ENCODE assay signal across 8 cellular contexts in the genomic region with DNA sequence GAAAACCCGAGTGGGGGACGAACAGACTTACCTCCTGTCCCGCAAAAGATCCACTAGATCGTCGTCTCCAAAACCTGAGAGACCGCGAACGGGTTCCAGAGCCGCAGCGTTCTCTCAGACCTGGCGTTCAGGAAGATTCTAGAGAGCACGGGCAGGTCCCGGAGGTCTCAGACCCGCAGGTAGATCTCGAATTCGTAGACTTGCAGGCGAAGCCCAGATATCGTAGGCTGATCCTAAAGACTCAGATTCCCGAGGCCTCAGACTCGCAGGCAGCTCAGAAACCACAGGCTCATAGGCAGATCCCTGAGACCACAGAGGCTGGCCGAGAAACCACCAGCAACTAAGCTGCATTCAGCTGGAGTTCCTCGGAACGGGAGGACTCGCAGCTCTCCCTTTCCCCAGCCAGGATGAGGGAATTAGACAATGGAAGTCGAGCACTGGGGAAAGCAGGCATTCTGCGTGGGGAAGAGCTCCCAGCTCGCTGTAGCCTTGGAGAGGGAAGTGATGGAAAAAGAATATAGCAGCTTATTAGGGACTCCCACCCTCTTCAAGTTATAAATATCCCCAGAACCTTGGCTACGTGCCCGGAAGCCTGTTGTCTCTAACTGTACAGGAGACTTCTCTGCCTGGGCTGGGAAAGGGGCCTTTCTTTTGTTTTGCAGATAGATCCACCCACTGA. TPM values are rescaled to one million over a fixed set of nuclear protein-coding genes. Genes with fewer than 3 reads are reported as not detected.
DNase-seq lines count a peak whose midpoint lies in the region; ATAC-seq, FAIRE-seq and TF ChIP-seq lines count a peak whose summit lies in the region.

A gene (minus strand): TSS at position 502 of the 679 bp plus-strand sequence. CDS start 1,831 bp downstream, outside the sequence.

- H3K79me1 ChIP-seq in H9 (ENCODE audit: insufficient read depth, low read depth, low read length, poor library complexity, severe bottlenecking) = no peaks in the 10 kb centered on the region
- no peaks in the 10 kb centered on the region for H3K79me1 ChIP-seq in H1 (ENCODE audit: low read depth, low read length)

- H3K9ac ChIP-seq in H9 (ENCODE audit: extremely low read depth, insufficient read length, low read length) (peak within 1 kb of the TSS; percentile 27), H1 (replicated peaks in 1 of 4; ENCODE audit: extremely low read depth in 1 of 4, low read depth in 3 of 4, low read length in 3 of 4) (peak within 1 kb of the TSS in 2 of 4 experiments; percentile 8 to 56; a peak in 3 of 7 replicates)

- FAIRE-seq in H1 (lab: Jason Lieb, UNC) = no peak

- WGBS in H9 (ENCODE audit: extremely low coverage, insufficient read length, low lambda C conversion rate) = no CpG with 5 or more reads among the region's 29 CpGs
- 39% methylated on average over 27 of the region's 29 CpGs; no CpG with 5 or more reads in 1 of the 2 experiments for WGBS in H1 (ENCODE audit: extremely low coverage in 1 of 2, insufficient coverage in 1 of 2, insufficient read length in 1 of 2, insufficient replicate concordance in 2 of 2, low coverage in 1 of 2, low lambda C conversion rate in 2 of 2, missing lambda C conversion rate in 1 of 2), 2 experiments

- H3K4me2 ChIP-seq in H9 (ENCODE audit: insufficient read depth, insufficient read length, low read length) (peak within 1 kb of the TSS; percentile 81), H1 (ENCODE audit: insufficient read depth in 1 of 2, low read depth in 2 of 2, low read length in 2 of 2) (peak within 1 kb of the TSS; percentile 76 to 96)

- H4K8ac ChIP-seq in H9 (replicated peaks; ENCODE audit: insufficient read length, low read depth, low read length) (no peak within 1 kb of the TSS), H1 (ENCODE audit: extremely low read depth, insufficient read depth, low read length) (no peak within 1 kb of the TSS)

- H3K4me1 ChIP-seq in H9 (ENCODE audit: insufficient read depth, low read length) = no peaks in the 10 kb centered on the region; the same call in 1 of the 2 replicates
- peaks cover 2 to 17% (median 4%) of the 10 kb centered on the region in 4 experiments; a peak in 6 of 7 replicates for H3K4me1 ChIP-seq in H1 (replicated peaks in 1 of 4; ENCODE audit: control insufficient read depth in 3 of 4, insufficient read depth in 4 of 4, low read length in 3 of 4)

- in situ Hi-C loops in ACHN (cut with HindIII; ENCODE audit: low pct_ligation_motif_present, low pct_unique_long_range_greater_than_20kb, low sequenced_read_pairs) = no loop called here

- H3K4ac ChIP-seq in H9 (ENCODE audit: low read depth, low read length) (no peak within 1 kb of the TSS), H1 (replicated peaks; ENCODE audit: insufficient read length, low read depth, low read length) (peak within 1 kb of the TSS; percentile 57)

- no peak for TF ChIP-seq CTCF in H9 (conservative IDR thresholded peaks at IDR 0.05)
- no peak for TF ChIP-seq CTCF in activated CD8-positive, alpha-beta T cell treated with anti-CD3 and anti-CD28 coated beads for 36 hours (IDR thresholded peaks at IDR 0.05)
- TF ChIP-seq CTCF in H1 (IDR thresholded peaks at IDR 0.05; ENCODE audit: control extremely low read depth in 1 of 3, insufficient read depth in 1 of 3, low read depth in 1 of 3, low read length in 3 of 3) = no peak

- H3K27me3 ChIP-seq in H9 (ENCODE audit: insufficient read depth, low read length) (peaks cover 64% of the 10 kb centered on the region), H1 (replicated peaks in 1 of 4; ENCODE audit: control insufficient read depth in 3 of 4, extremely low read depth in 1 of 4, insufficient read depth in 3 of 4, low read length in 3 of 4) (peaks cover 56 to 83% (median 75%) of the 10 kb centered on the region in 4 experiments)

- CTCF ChIA-PET in activated CD8-positive, alpha-beta T cell treated with anti-CD3 and anti-CD28 coated beads for 36 hours (lab: Charles Lee) = no interaction called here
- CTCF ChIA-PET in H1 (lab: Charles Lee; ENCODE audit: partially characterized antibody) = interaction anchor here (1.4 to 3.7 kb wide), 3 partner anchors 18 to 34 kb away, joined by 3 to 19 read pairs (median 11); no protein-coding TSS in a partner anchor

- H3K4me3 Mint-ChIP-seq in H9 = peak within 1 kb of the TSS; percentile 84 to 94
- peak within 1 kb of the TSS; percentile 95 for H3K4me3 Mint-ChIP-seq in activated CD8-positive, alpha-beta T cell treated with anti-CD3 and anti-CD28 coated beads for 36 hours

- H3K18ac ChIP-seq in H9 (ENCODE audit: insufficient read length, low read depth, low read length) (no peak within 1 kb of the TSS), H1 (ENCODE audit: extremely low read depth, low read length) (peak within 1 kb of the TSS; percentile 24; the same call in 1 of the 2 replicates)

- TF ChIP-seq POLR2A in H1 (IDR thresholded peaks at IDR 0.05; ENCODE audit: control extremely low read depth in 1 of 2, low read depth in 2 of 2, low read length in 2 of 2) = no peak

- no peak within 1 kb of the TSS for H2BK5ac ChIP-seq in H9 (ENCODE audit: insufficient read length, low read length)
- peak within 1 kb of the TSS; percentile 81; the same call in 1 of the 2 replicates for H2BK5ac ChIP-seq in H1 (ENCODE audit: low read depth, low read length)

- H3K23ac ChIP-seq in H9 (ENCODE audit: insufficient read length, low read depth, low read length) (no peak within 1 kb of the TSS), H1 (ENCODE audit: insufficient read length) (no peak within 1 kb of the TSS)

- peaks cover 38% of the 10 kb centered on the region for H3K27me3 Mint-ChIP-seq in H9 (ENCODE audit: low read depth)
- no peaks in the 10 kb centered on the region for H3K27me3 Mint-ChIP-seq in activated CD8-positive, alpha-beta T cell treated with anti-CD3 and anti-CD28 coated beads for 36 hours

- ATAC-seq in activated CD8-positive, alpha-beta T cell treated with anti-CD3 and anti-CD28 coated beads for 36 hours = no peak
- ATAC-seq in HG03457 (IDR thresholded peaks at IDR 0.05; ENCODE audit: unreplicated experiment) = no peak

- no peak for TF ChIP-seq EP300 in H1 (IDR thresholded peaks at IDR 0.05; ENCODE audit: borderline replicate concordance in 1 of 2, low read depth in 2 of 2, low read length in 2 of 2)

- no peaks in the 10 kb centered on the region; a peak in 3 of 7 replicates for H3K36me3 Mint-ChIP-seq in H9 (ENCODE audit: insufficient read depth in 1 of 3, low read depth in 3 of 3)
- H3K36me3 Mint-ChIP-seq in activated CD8-positive, alpha-beta T cell treated with anti-CD3 and anti-CD28 coated beads for 36 hours (ENCODE audit: low read depth) = peaks cover 29% of the 10 kb centered on the region

- no peak within 1 kb of the TSS for H2AFZ ChIP-seq in H9 (ENCODE audit: low read length)
- peak within 1 kb of the TSS; percentile 88 for H2AFZ ChIP-seq in H1 (ENCODE audit: low read length)

- peaks cover 30 to 37% of the 10 kb centered on the region in 2 experiments for H3K4me1 Mint-ChIP-seq in H9
- peaks cover 26% of the 10 kb centered on the region for H3K4me1 Mint-ChIP-seq in activated CD8-positive, alpha-beta T cell treated with anti-CD3 and anti-CD28 coated beads for 36 hours (ENCODE audit: low read depth)

- H3K36me3 ChIP-seq in H1 (ENCODE audit: control insufficient read depth in 2 of 4, insufficient read depth in 4 of 4, low read length in 3 of 4) = no peaks in the 10 kb centered on the region

- peak; percentile 70 for DNase-seq in ACHN
- no peak for DNase-seq in H9
- DNase-seq in NCI-H510A (lab: John Stamatoyannopoulos, UW) = peak; percentile 59
- peak; percentile 74 for DNase-seq in activated CD8-positive, alpha-beta T cell treated with anti-CD3 and anti-CD28 coated beads for 36 hours
- no peak for DNase-seq in H1 (ENCODE audit: low read depth in 1 of 2, low spot score in 2 of 2)
- peak; percentile 42 to 91 for DNase-seq in lung microvascular endothelial cell (ENCODE audit: low read depth in 2 of 2)
- peak; percentile 49 for DNase-seq in stimulated activated CD8-positive, alpha-beta memory T cell treated with anti-CD3 and anti-CD28 coated beads, Interleukin-4, amount 100 ng/mL, for 48 hours

- peak within 1 kb of the TSS; percentile 68 to 95 (median 83) for H3K4me3 ChIP-seq in H1 (ENCODE audit: extremely low read depth in 1 of 4, insufficient read depth in 2 of 4, low read depth in 3 of 4, low read length in 4 of 4)

- no peak within 1 kb of the TSS for H4K91ac ChIP-seq in H9 (ENCODE audit: insufficient read length, low read depth, low read length)
- H4K91ac ChIP-seq in H1 (replicated peaks; ENCODE audit: insufficient read length, low read length) = no peak within 1 kb of the TSS

- H4K20me1 ChIP-seq in H9 (ENCODE audit: control insufficient read depth, insufficient read depth, insufficient read length) (peaks cover 3% of the 10 kb centered on the region), H1 (replicated peaks in 1 of 2; ENCODE audit: control insufficient read depth in 1 of 2, insufficient read depth in 2 of 2, low read length in 2 of 2) (peaks cover 9 to 12% of the 10 kb centered on the region in 2 experiments)

- H3K14ac ChIP-seq in H9 (ENCODE audit: insufficient read depth, low read length) = no peak within 1 kb of the TSS; the same call in 1 of the 2 replicates
- H3K14ac ChIP-seq in H1 (ENCODE audit: insufficient read length) = no peak within 1 kb of the TSS

- H2BK20ac ChIP-seq in H9 (ENCODE audit: low read depth, low read length, poor library complexity, severe bottlenecking) (no peak within 1 kb of the TSS), H1 (ENCODE audit: low read length) (no peak within 1 kb of the TSS)

- H3K27ac ChIP-seq in H9 (ENCODE audit: insufficient read length, low read depth, low read length) = no peak within 1 kb of the TSS
- no peak within 1 kb of the TSS for H3K27ac ChIP-seq in H1 (ENCODE audit: low read depth, low read length)

- no peak for TF ChIP-seq RAD21 in H1 (IDR thresholded peaks at IDR 0.05 in 1 of 2, conservative IDR thresholded peaks at IDR 0.05 in 1 of 2; ENCODE audit: low read depth in 2 of 2, low read length in 2 of 2)

- peaks cover 15 to 23% of the 10 kb centered on the region in 2 experiments for H3K9me3 Mint-ChIP-seq in H9
- peaks cover 5% of the 10 kb centered on the region for H3K9me3 Mint-ChIP-seq in activated CD8-positive, alpha-beta T cell treated with anti-CD3 and anti-CD28 coated beads for 36 hours

- H4K5ac ChIP-seq in H9 (ENCODE audit: insufficient read length, low read depth, low read length) = no peak within 1 kb of the TSS
- H4K5ac ChIP-seq in H1 (ENCODE audit: insufficient read length, low read depth, low read length) = peak within 1 kb of the TSS; percentile 78

- H2BK12ac ChIP-seq in H9 (ENCODE audit: insufficient read length, low read depth, low read length) (no peak within 1 kb of the TSS), H1 (ENCODE audit: low read depth, low read length) (no peak within 1 kb of the TSS)

- H3K79me2 ChIP-seq in H9 (ENCODE audit: insufficient read depth, low read length) = no peaks in the 10 kb centered on the region
- no peaks in the 10 kb centered on the region for H3K79me2 ChIP-seq in H1 (ENCODE audit: control insufficient read depth in 1 of 2, insufficient read depth in 2 of 2, low read length in 2 of 2)

- no peak within 1 kb of the TSS for H3T11ph ChIP-seq in H9 (ENCODE audit: low read length)

- no peak within 1 kb of the TSS for H3K56ac ChIP-seq in H9 (ENCODE audit: insufficient read length, low read depth, low read length)
- H3K56ac ChIP-seq in H1 (replicated peaks; ENCODE audit: insufficient read length, low read depth, low read length) = no peak within 1 kb of the TSS

- intact Hi-C loops in activated CD8-positive, alpha-beta T cell treated with anti-CD3 and anti-CD28 coated beads for 36 hours (cut with micrococcal nuclease) = loop anchor here (2.0 kb wide), 1 partner anchor 25 kb away; a partner anchor contains a TSS

- peaks cover 5% of the 10 kb centered on the region for H3K23me2 ChIP-seq in H9 (ENCODE audit: insufficient read length, low read depth, low read length, poor library complexity, severe bottlenecking)
- peaks cover 10% of the 10 kb centered on the region for H3K23me2 ChIP-seq in H1 (ENCODE audit: low read depth, low read length)

- H2AK5ac ChIP-seq in H9 (ENCODE audit: insufficient read length, low read length) (no peak within 1 kb of the TSS), H1 (ENCODE audit: low read depth, low read length) (no peak within 1 kb of the TSS)

- H2BK15ac ChIP-seq in H9 (ENCODE audit: low read depth, low read length) = no peak within 1 kb of the TSS
- no peak within 1 kb of the TSS for H2BK15ac ChIP-seq in H1 (ENCODE audit: low read length)

- POLR2A ChIA-PET in activated CD8-positive, alpha-beta T cell treated with anti-CD3 and anti-CD28 coated beads for 36 hours (lab: Charles Lee) = interaction anchor here (1.5 to 5.4 kb wide), 3 partner anchors 24 to 322 kb away, joined by 4 to 44 read pairs (median 8); a partner anchor contains a TSS
- POLR2A ChIA-PET in H1 (lab: Charles Lee; ENCODE audit: partially characterized antibody) = interaction anchor here (3.5 kb wide), 1 partner anchor 25 kb away, joined by 23 read pairs; a partner anchor contains a TSS

- H3K9me3 ChIP-seq in H9 (ENCODE audit: control insufficient read depth, low read depth, low read length) (no peaks in the 10 kb centered on the region), H1 (ENCODE audit: insufficient read depth in 2 of 2, low read depth in 1 of 2, low read length in 1 of 2) (peaks cover 0 to 6% of the 10 kb centered on the region in 2 experiments; a peak in 2 of 4 replicates)

- H2BK120ac ChIP-seq in H9 (ENCODE audit: low read depth, low read length, poor library complexity, severe bottlenecking) (no peak within 1 kb of the TSS), H1 (replicated peaks; ENCODE audit: low read depth, low read length) (no peak within 1 kb of the TSS)

- H3K27ac Mint-ChIP-seq in H9 = peak within 1 kb of the TSS; percentile 59 to 96 (median 93); a peak in 5 of 7 replicates
- H3K27ac Mint-ChIP-seq in activated CD8-positive, alpha-beta T cell treated with anti-CD3 and anti-CD28 coated beads for 36 hours = peak within 1 kb of the TSS; percentile 98

RNA-seq across cellular contexts. Expression of the gene that starts here (rescaled TPM):
- total RNA-seq in H9 (2021) (0.44 and 0.52 TPM in 2 replicates), lung microvascular endothelial cell (14.1 and 17.7 TPM in 2 replicates)
- 1 to 10 TPM; 5.8 to 7.2 TPM for total RNA-seq in activated CD8-positive, alpha-beta T cell treated with anti-CD3 and anti-CD28 coated beads for 36 hours
- total RNA-seq in H1 (2021; fragmentation: NEBNext Ultra II Directional; extraction: Animal tissue kit (Norgen Biotek cat#: 25700)) = 1.6 and 1.8 TPM in 2 replicates
- 0.31 and 0.65 TPM in 2 replicates for polyA plus RNA-seq in H1 (2011; rRNA removed)
- polyA plus RNA-seq in H1 (2011; cell fraction: cytosol; rRNA removed) = 0.58 TPM
- 0.41 TPM for polyA plus RNA-seq in H1 (2011; cell fraction: nucleus; rRNA removed)
- 0.86 to 1.2 TPM (median 0.91 TPM) in 4 replicates for polyA plus RNA-seq in H1 (2012, experiment 1 of 2)
- 0.07 TPM for polyA plus RNA-seq in H1 (2012, experiment 2 of 2)
- polyA plus RNA-seq in H1 (2013, experiment 1 of 2) = 0.81 TPM
- 0.75 TPM for polyA plus RNA-seq in H1 (2013, experiment 2 of 2)
- 1.5 and 2.6 TPM in 2 replicates for polyA minus RNA-seq in H1 (2011; rRNA and poly(A)+ RNA removed)
- 0.73 TPM for polyA minus RNA-seq in H1 (2011; cell fraction: cytosol; rRNA and poly(A)+ RNA removed)
- 1.4 TPM for polyA minus RNA-seq in H1 (2011; cell fraction: nucleus; rRNA and poly(A)+ RNA removed)

Comparison
In these comparisons a context has a peak if more than half of its experiments do, and no peak if none do; other contexts are left out.
1. DNase-seq: peak in ACHN (single experiment), NCI-H510A (single experiment), activated CD8-positive, alpha-beta T cell treated with anti-CD3 and anti-CD28 coated beads for 36 hours (single experiment), lung microvascular endothelial cell (2 of 2) and stimulated activated CD8-positive, alpha-beta memory T cell treated with anti-CD3 and anti-CD28 coated beads, Interleukin-4, amount 100 ng/mL, for 48 hours (single experiment); none in H9 (single experiment) and H1 (0 of 2).